9 cellular contexts compared by ENCODE assay signal in genomic region chr1:206540044-206540758, GRCh38. TPM values are rescaled to one million over a fixed set of nuclear protein-coding genes. Genes with fewer than 3 reads are reported as not detected.
A peak's percentile ranks its signal among the peaks of the same experiment; 100 is the strongest.
DNase-seq lines count a peak whose midpoint lies in the region; ATAC-seq and TF ChIP-seq lines count a peak whose summit lies in the region.
"Had no signal": no experiment of that assay in that cellular context is flagged by ENCODE, and none has a peak within 500 bp of the region (broad histone marks: within the 10 kb centered on the region; RNA-seq: fewer than 3 reads in every experiment).

No MANE protein-coding gene starts in this region.

- H4K8ac ChIP-seq in neuronal stem cell (ENCODE audit: low read depth, low read length), result no peak overlapping the region

- no peak overlapping the region for H4K91ac ChIP-seq in neuronal stem cell (ENCODE audit: low read depth, low read length, poor library complexity)

- intact Hi-C loops in natural killer cell (cut with micrococcal nuclease), result no loop called here

- H2BK5ac ChIP-seq in neuronal stem cell (ENCODE audit: low read length), result no peak overlapping the region

- no peaks in the 10 kb centered on the region for H3K79me1 ChIP-seq in neuronal stem cell (ENCODE audit: low read depth, low read length)

- H3K9me3 Mint-ChIP-seq in natural killer cell treated with Interleukin-12 subunit alpha and Interleukin-12 subunit beta and Interleukin-15 and Interleukin-18, amount 100 ng/mL, for 72 hours, result no peaks in the 10 kb centered on the region
- H3K9me3 Mint-ChIP-seq in natural killer cell, result no peaks in the 10 kb centered on the region
- H3K9me3 Mint-ChIP-seq: activated naive CD4-positive, alpha-beta T cell treated with anti-CD3 and anti-CD28 coated beads, Interleukin-2, amount 50 U/mL, for 24 hours had no signal

- H3K9ac ChIP-seq in neuronal stem cell (ENCODE audit: low read depth, low read length, poor library complexity), result no peak overlapping the region

- H3K18ac ChIP-seq in neuronal stem cell (ENCODE audit: low read length), result no peak overlapping the region

- no peak overlapping the region for H2BK15ac ChIP-seq in neuronal stem cell (ENCODE audit: low read length)

- H2AFZ ChIP-seq in osteoblast (ENCODE audit: low read length) (peak overlapping the region; percentile 14), neuronal stem cell (ENCODE audit: low read length) (no peak overlapping the region)

- TF ChIP-seq CTCF in natural killer cell (IDR thresholded peaks at IDR 0.05), result no peak
- TF ChIP-seq CTCF in osteoblast (IDR thresholded peaks at IDR 0.05; ENCODE audit: extremely low read depth, low read depth, low read length), result no peak

- H3K4me2 ChIP-seq in osteoblast (ENCODE audit: insufficient read depth, low read length) (no peak overlapping the region), neuronal stem cell (ENCODE audit: insufficient read depth, low read length, poor library complexity, severe bottlenecking) (no peak overlapping the region)

- H3K27ac Mint-ChIP-seq in natural killer cell treated with Interleukin-12 subunit alpha and Interleukin-12 subunit beta and Interleukin-15 and Interleukin-18, amount 100 ng/mL, for 72 hours, result peak overlapping the region in 1 of 2 donors; percentile 61
- no peak overlapping the region for H3K27ac Mint-ChIP-seq in natural killer cell
- H3K27ac Mint-ChIP-seq: activated naive CD4-positive, alpha-beta T cell treated with anti-CD3 and anti-CD28 coated beads, Interleukin-2, amount 50 U/mL, for 24 hours had no signal

- peaks cover 6% of the 10 kb centered on the region for H3K36me3 Mint-ChIP-seq in natural killer cell treated with Interleukin-12 subunit alpha and Interleukin-12 subunit beta and Interleukin-15 and Interleukin-18, amount 100 ng/mL, for 72 hours
- no peaks in the 10 kb centered on the region for H3K36me3 Mint-ChIP-seq in natural killer cell
- H3K36me3 Mint-ChIP-seq: activated naive CD4-positive, alpha-beta T cell treated with anti-CD3 and anti-CD28 coated beads, Interleukin-2, amount 50 U/mL, for 24 hours had no signal

- H3K4me3 ChIP-seq in osteoblast (ENCODE audit: insufficient read depth, low read length) (no peak overlapping the region), neuronal stem cell (ENCODE audit: low read length in 2 of 2) (no peak overlapping the region)

- H3K79me2 ChIP-seq in osteoblast (ENCODE audit: insufficient read depth, low read length), result no peaks in the 10 kb centered on the region

- DNase-seq in natural killer cell treated with Interleukin-12 subunit alpha and Interleukin-12 subunit beta and Interleukin-15 and Interleukin-18, amount 100 ng/mL, for 72 hours (ENCODE audit: low spot score), result peak; percentile 48
- DNase-seq in natural killer cell (no peak), osteoblast (ENCODE audit: insufficient read length, low spot score, missing footprints) (no peak), neuronal stem cell (ENCODE audit: low spot score) (no peak)
- DNase-seq in activated CD4-positive, CD25-positive, alpha-beta regulatory T cell (lab: John Stamatoyannopoulos, UW), result no peak

- H2BK120ac ChIP-seq in neuronal stem cell (ENCODE audit: low read depth, low read length), result no peak overlapping the region

- H3K27ac ChIP-seq in osteoblast (ENCODE audit: low read depth, low read length) (no peak overlapping the region), neuronal stem cell (replicated peaks; ENCODE audit: low read length) (no peak overlapping the region)

- peaks cover 2% of the 10 kb centered on the region for H4K20me1 ChIP-seq in osteoblast (ENCODE audit: insufficient read depth, low read length)

- no peak overlapping the region for H2BK12ac ChIP-seq in neuronal stem cell (ENCODE audit: low read length)

- no peaks in the 10 kb centered on the region for H3K27me3 ChIP-seq in osteoblast (ENCODE audit: insufficient read depth, low read length)
- peaks cover 0 to 34% (median 0%) of the 10 kb centered on the region in 3 experiments for H3K27me3 ChIP-seq in neuronal stem cell (ENCODE audit: control insufficient read depth in 3 of 3, insufficient read depth in 3 of 3, low read depth in 1 of 3, low read length in 3 of 3)

- H3K4me1 ChIP-seq in osteoblast (ENCODE audit: insufficient read depth, low read length), result peaks cover 20% of the 10 kb centered on the region
- H3K4me1 ChIP-seq in neuronal stem cell (ENCODE audit: control insufficient read depth in 2 of 2, insufficient read depth in 1 of 2, low read depth in 1 of 2, low read length in 2 of 2), result peaks cover 5 to 6% of the 10 kb centered on the region in 2 donors

- no peak overlapping the region for H2AK5ac ChIP-seq in neuronal stem cell (ENCODE audit: low read depth, low read length)

- H3K23ac ChIP-seq in neuronal stem cell (ENCODE audit: low read depth, low read length, poor library complexity), result no peak overlapping the region

- H3K4me1 Mint-ChIP-seq in natural killer cell treated with Interleukin-12 subunit alpha and Interleukin-12 subunit beta and Interleukin-15 and Interleukin-18, amount 100 ng/mL, for 72 hours (ENCODE audit: low read depth in 2 of 2), result peaks cover 6 to 35% of the 10 kb centered on the region in 2 donors
- H3K4me1 Mint-ChIP-seq in natural killer cell, result peaks cover 7 to 8% of the 10 kb centered on the region in 2 donors

- H3K4ac ChIP-seq in neuronal stem cell (ENCODE audit: low read length), result no peak overlapping the region

- WGBS in neuronal stem cell (ENCODE audit: extremely low coverage in 2 of 2, insufficient read length in 2 of 2, insufficient replicate concordance in 1 of 2), 2 donors, result no CpG with 5 or more reads among the region's 8 CpGs

- H3K4me3 Mint-ChIP-seq in natural killer cell treated with Interleukin-12 subunit alpha and Interleukin-12 subunit beta and Interleukin-15 and Interleukin-18, amount 100 ng/mL, for 72 hours, result no peak overlapping the region
- H3K4me3 Mint-ChIP-seq in natural killer cell, result no peak overlapping the region
- H3K4me3 Mint-ChIP-seq: activated naive CD4-positive, alpha-beta T cell treated with anti-CD3 and anti-CD28 coated beads, Interleukin-2, amount 50 U/mL, for 24 hours had no signal

- H3K9me3 ChIP-seq in osteoblast (ENCODE audit: low read depth, low read length) (no peaks in the 10 kb centered on the region), neuronal stem cell (replicated peaks in 1 of 2; ENCODE audit: control insufficient read depth in 2 of 2, insufficient read depth in 1 of 2, low read depth in 1 of 2, low read length in 2 of 2) (peaks cover 0 to 3% of the 10 kb centered on the region in 2 donors)

- no peaks in the 10 kb centered on the region for H3K27me3 Mint-ChIP-seq in natural killer cell treated with Interleukin-12 subunit alpha and Interleukin-12 subunit beta and Interleukin-15 and Interleukin-18, amount 100 ng/mL, for 72 hours
- H3K27me3 Mint-ChIP-seq in natural killer cell (ENCODE audit: low read depth in 2 of 2), result no peaks in the 10 kb centered on the region
- H3K27me3 Mint-ChIP-seq: activated naive CD4-positive, alpha-beta T cell treated with anti-CD3 and anti-CD28 coated beads, Interleukin-2, amount 50 U/mL, for 24 hours had no signal

- no peak for ATAC-seq in natural killer cell treated with Interleukin-12 subunit alpha and Interleukin-12 subunit beta and Interleukin-15 and Interleukin-18, amount 100 ng/mL, for 72 hours
- no peak for ATAC-seq in natural killer cell
- ATAC-seq in esophagus mucosa, result peak; percentile 76
- ATAC-seq in GM18873 (IDR thresholded peaks at IDR 0.05; ENCODE audit: low FRiP score, unreplicated experiment), result no peak
- ATAC-seq in GM21367 (IDR thresholded peaks at IDR 0.05; ENCODE audit: unreplicated experiment), result no peak

- no peak overlapping the region for H3K14ac ChIP-seq in neuronal stem cell (ENCODE audit: low read length)

- H3K36me3 ChIP-seq in osteoblast (ENCODE audit: insufficient read depth, low read length) (no peaks in the 10 kb centered on the region), neuronal stem cell (replicated peaks in 1 of 2; ENCODE audit: control insufficient read depth in 2 of 2, insufficient read depth in 2 of 2, low read length in 2 of 2) (no peaks in the 10 kb centered on the region)

RNA-seq across cellular contexts. Expression of gene RASSF5, which starts 32.9 kb away (rescaled TPM):
- 100 to 1,000 TPM; 178 to 260 TPM for total RNA-seq in natural killer cell treated with Interleukin-12 subunit alpha and Interleukin-12 subunit beta and Interleukin-15 and Interleukin-18, amount 100 ng/mL, for 72 hours
- total RNA-seq in natural killer cell, result 100 to 1,000 TPM; 231 to 333 (median 279) TPM
- 38.7 TPM for total RNA-seq in esophagus mucosa
- total RNA-seq in osteoblast, result 0.59 and 0.72 TPM in 2 replicates
- 0.50 TPM for polyA plus RNA-seq in neuronal stem cell (2013, experiment 1 of 2)
- polyA plus RNA-seq in neuronal stem cell (2013, experiment 2 of 2), result 0.51 TPM

Comparison
In these comparisons a context has a peak if more than half of its experiments do, and no peak if none do; other contexts are left out.
1. RNA of gene RASSF5, which starts 32.9 kb away (total RNA-seq): 231 to 333 TPM in natural killer cell, 178 to 260 TPM in natural killer cell treated with Interleukin-12 subunit alpha and Interleukin-12 subunit beta and Interleukin-15 and Interleukin-18, amount 100 ng/mL, for 72 hours and 38.7 TPM in esophagus mucosa (single experiment); 0.59 to 0.72 TPM in osteoblast; every median in the first group is over 10 times any median in the second.